Comparison of ENCODE assay signal across 27 cellular contexts in the genomic region with DNA sequence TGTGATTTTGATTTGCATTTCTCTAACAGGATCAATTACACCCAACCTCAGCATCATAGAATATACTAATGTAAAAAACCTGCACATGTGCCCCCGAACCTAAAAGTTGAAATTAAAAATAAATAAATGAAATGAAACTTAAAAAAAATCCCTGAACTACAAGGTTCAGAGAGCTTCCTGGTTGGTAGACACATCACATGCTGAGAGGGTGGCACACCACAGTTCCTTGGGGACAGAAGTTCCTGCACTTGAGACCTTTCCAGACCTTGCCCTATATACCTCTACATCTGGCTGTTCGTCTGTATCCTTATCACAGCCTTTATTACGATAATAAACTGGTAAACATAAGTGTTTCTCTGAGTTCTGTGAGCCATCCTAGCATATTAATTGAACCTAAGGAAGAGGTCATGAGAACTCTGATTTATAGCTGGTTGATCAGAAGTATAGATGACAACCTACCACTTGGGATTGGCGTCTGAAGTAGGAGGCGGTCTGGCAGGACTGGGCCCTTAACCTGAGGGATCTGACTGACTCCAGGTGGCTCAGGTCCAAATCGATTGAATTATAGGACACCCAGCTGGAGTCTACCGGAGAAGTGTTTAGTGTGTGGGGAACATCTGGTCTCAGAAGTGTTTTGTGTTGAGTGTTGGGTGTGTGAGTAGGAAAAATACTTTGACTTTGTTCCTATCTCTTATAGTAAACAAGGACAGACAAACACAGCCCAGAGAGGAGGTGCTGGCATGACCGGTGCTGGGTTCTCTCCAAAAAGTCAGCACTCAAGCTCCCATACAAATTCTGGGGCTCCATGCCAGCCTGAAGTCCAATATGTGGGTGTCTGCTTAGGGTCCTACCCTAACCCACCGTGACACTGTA. TPM values are rescaled to one million over a fixed set of nuclear protein-coding genes. Genes with fewer than 3 reads are reported as not detected.
DNase-seq lines count a peak whose midpoint lies in the region; ATAC-seq, FAIRE-seq and TF ChIP-seq lines count a peak whose summit lies in the region.
"Had no signal": no experiment of that assay in that cellular context is flagged by ENCODE, and none has a peak within 500 bp of the region (broad histone marks: within the 10 kb centered on the region; RNA-seq: fewer than 3 reads in every experiment).

No MANE protein-coding gene starts in this region.

- H3K27me3 Mint-ChIP-seq in activated naive CD4-positive, alpha-beta T cell treated with anti-CD3 and anti-CD28 coated beads for 36 hours (ENCODE audit: low read depth): no peaks in the 10 kb centered on the region
- H3K27me3 Mint-ChIP-seq in CD8-positive, alpha-beta memory T cell: peaks cover 8 to 18% of the 10 kb centered on the region in 2 donors
- H3K27me3 Mint-ChIP-seq: activated CD4-positive, alpha-beta T cell treated with anti-CD3 and anti-CD28 coated beads, Interleukin-2, amount 10 ng/mL, durations not matched to agents 24 days and 14 days; activated naive CD8-positive, alpha-beta T cell; activated T-helper 17 cell treated with anti-CD3 and anti-CD28 coated beads, Interleukin-2, amount 50 U/mL, for 72 hours had no signal

- H3K4me1 Mint-ChIP-seq in activated naive CD4-positive, alpha-beta T cell treated with anti-CD3 and anti-CD28 coated beads for 36 hours (ENCODE audit: low read depth): no peaks in the 10 kb centered on the region
- H3K4me1 Mint-ChIP-seq in CD8-positive, alpha-beta memory T cell: no peaks in the 10 kb centered on the region
- H3K4me1 Mint-ChIP-seq: activated T-helper 17 cell treated with anti-CD3 and anti-CD28 coated beads, Interleukin-2, amount 50 U/mL, for 72 hours had no signal

- WGBS in body of pancreas, 2 donors: 34 to 35% methylated on average over 9 of the region's 9 CpGs
- 36 to 41% methylated on average over 9 of the region's 9 CpGs for WGBS in pancreas, 2 donors

- ATAC-seq in GM21423 (IDR thresholded peaks at IDR 0.05; ENCODE audit: unreplicated experiment) (peak; percentile 53), body of pancreas (peak; percentile 27), pancreas (peak; percentile 43 to 64 (median 48))
- ATAC-seq: activated T-helper 17 cell treated with anti-CD3 and anti-CD28 coated beads, Interleukin-2, amount 50 U/mL, for 72 hours; PC-3 had no signal

- no peaks in the 10 kb centered on the region for H3K9me3 Mint-ChIP-seq in activated naive CD4-positive, alpha-beta T cell treated with anti-CD3 and anti-CD28 coated beads for 36 hours
- H3K9me3 Mint-ChIP-seq in CD8-positive, alpha-beta memory T cell: no peaks in the 10 kb centered on the region
- H3K9me3 Mint-ChIP-seq: activated CD4-positive, alpha-beta T cell treated with anti-CD3 and anti-CD28 coated beads, Interleukin-2, amount 10 ng/mL, durations not matched to agents 24 days and 14 days; activated T-helper 17 cell treated with anti-CD3 and anti-CD28 coated beads, Interleukin-2, amount 50 U/mL, for 72 hours; stimulated activated naive CD8-positive, alpha-beta T cell treated with anti-CD3 and anti-CD28 coated beads, Interleukin-15, Interleukin-2, amounts not matched to agents 100 ng/mL and 50 ng/mL, for 24 hours; T-cell had no signal

- intact Hi-C loops in body of pancreas (cut with DNase I): no loop called here
- intact Hi-C loops in pancreas (cut with DNase I): no loop called here
- intact Hi-C loops in activated naive CD4-positive, alpha-beta T cell treated with anti-CD3 and anti-CD28 coated beads for 36 hours (cut with micrococcal nuclease): no loop called here

- no peak overlapping the region for H3K4me3 Mint-ChIP-seq in activated naive CD4-positive, alpha-beta T cell treated with anti-CD3 and anti-CD28 coated beads for 36 hours
- H3K4me3 Mint-ChIP-seq in CD8-positive, alpha-beta memory T cell: no peak overlapping the region
- H3K4me3 Mint-ChIP-seq: activated CD4-positive, alpha-beta T cell treated with anti-CD3 and anti-CD28 coated beads, Interleukin-2, amount 10 ng/mL, durations not matched to agents 24 days and 14 days; activated naive CD8-positive, alpha-beta T cell; activated T-helper 17 cell treated with anti-CD3 and anti-CD28 coated beads, Interleukin-2, amount 50 U/mL, for 72 hours; stimulated activated naive CD8-positive, alpha-beta T cell treated with anti-CD3 and anti-CD28 coated beads, Interleukin-15, Interleukin-2, amounts not matched to agents 100 ng/mL and 50 ng/mL, for 24 hours; T-cell had no signal

- FAIRE-seq in pancreas (lab: Jason Lieb, UNC): no peak

- H3K4me1 ChIP-seq in body of pancreas: peaks cover 47% of the 10 kb centered on the region
- peaks cover 4 to 28% (median 18%) of the 10 kb centered on the region in 3 donors for H3K4me1 ChIP-seq in pancreas
- H3K4me1 ChIP-seq in CD8-positive, alpha-beta memory T cell (ENCODE audit: insufficient read depth, low read length): no peaks in the 10 kb centered on the region
- H3K4me1 ChIP-seq: ascending aorta, thyroid gland had no signal

- H3K27me3 ChIP-seq in body of pancreas: no peaks in the 10 kb centered on the region
- no peaks in the 10 kb centered on the region for H3K27me3 ChIP-seq in pancreas
- no peaks in the 10 kb centered on the region for H3K27me3 ChIP-seq in CD8-positive, alpha-beta memory T cell (ENCODE audit: insufficient read depth, low read length, poor library complexity, severe bottlenecking)
- H3K27me3 ChIP-seq: ascending aorta, MG63, thyroid gland had no signal

- DNase-seq in NCI-H2029 (lab: John Stamatoyannopoulos, UW) (peak; percentile 33), NCI-H2029 treated with DMSO at 0.1 percent for 48 hours (lab: John Stamatoyannopoulos, UW) (no peak), body of pancreas (peak; percentile 33 to 57 (median 38)), pancreas (peak in 1 of 6 donors; percentile 21), NCI-H446 treated with DMSO at 0.1 percent for 48 hours (lab: John Stamatoyannopoulos, UW) (no peak)
- no peak for DNase-seq in activated naive CD4-positive, alpha-beta T cell treated with anti-CD3 and anti-CD28 coated beads for 36 hours
- DNase-seq in CD8-positive, alpha-beta memory T cell: no peak
- DNase-seq: 8988T; activated CD4-positive, alpha-beta T cell treated with anti-CD3 and anti-CD28 coated beads, Interleukin-2, amount 10 ng/mL, durations not matched to agents 24 days and 14 days; Calu3; cerebellar nuclear complex; H7; MG63; NCI-H1417 treated with DMSO at 0.1 percent for 48 hours; NCI-H82; nucleus accumbens; PC-3; SIG-M5; stimulated activated CD4-positive, alpha-beta T cell treated with anti-CD3 and anti-CD28 coated beads, Interleukin-4, amount 100 ng/mL, for 24 hours; T-cell; thyroid gland had no signal

- H3K9me3 ChIP-seq in body of pancreas (no peaks in the 10 kb centered on the region), pancreas (no peaks in the 10 kb centered on the region)
- H3K9me3 ChIP-seq in CD8-positive, alpha-beta memory T cell (ENCODE audit: low read length): no peaks in the 10 kb centered on the region
- H3K9me3 ChIP-seq: ascending aorta, MG63, thyroid gland had no signal

- CTCF ChIA-PET in activated naive CD4-positive, alpha-beta T cell treated with anti-CD3 and anti-CD28 coated beads for 36 hours (lab: Charles Lee): interaction anchor here (1.4 kb wide), 1 partner anchor 18 kb away, joined by 3 read pairs; no protein-coding TSS in a partner anchor
- CTCF ChIA-PET in CD8-positive, alpha-beta memory T cell (lab: Charles Lee): no interaction called here

- no peaks in the 10 kb centered on the region for H3K36me3 Mint-ChIP-seq in activated naive CD4-positive, alpha-beta T cell treated with anti-CD3 and anti-CD28 coated beads for 36 hours (ENCODE audit: low read depth)
- H3K36me3 Mint-ChIP-seq in CD8-positive, alpha-beta memory T cell: no peaks in the 10 kb centered on the region
- H3K36me3 Mint-ChIP-seq: activated naive CD8-positive, alpha-beta T cell; T-cell had no signal

- TF ChIP-seq CTCF in body of pancreas (IDR thresholded peaks at IDR 0.05) (no peak), pancreas (IDR thresholded peaks at IDR 0.05) (no peak)

- peak overlapping the region in 3 of 4 donors; percentile 12 to 41 (median 14) for H3K27ac ChIP-seq in body of pancreas
- H3K27ac ChIP-seq in pancreas: peak overlapping the region in 2 of 4 donors; percentile 3 to 40
- no peak overlapping the region for H3K27ac ChIP-seq in CD8-positive, alpha-beta memory T cell (ENCODE audit: low read depth, low read length)
- H3K27ac ChIP-seq: ascending aorta, thyroid gland had no signal

- H3K36me3 ChIP-seq in body of pancreas (replicated peaks in 1 of 2; ENCODE audit: insufficient read depth in 1 of 2, low read depth in 2 of 2): no peaks in the 10 kb centered on the region
- no peaks in the 10 kb centered on the region for H3K36me3 ChIP-seq in pancreas
- H3K36me3 ChIP-seq in CD8-positive, alpha-beta memory T cell (ENCODE audit: insufficient read depth, low read length): no peaks in the 10 kb centered on the region
- H3K36me3 ChIP-seq: ascending aorta, MG63, thyroid gland had no signal

- no peak overlapping the region for H3K27ac Mint-ChIP-seq in activated naive CD4-positive, alpha-beta T cell treated with anti-CD3 and anti-CD28 coated beads for 36 hours
- no peak overlapping the region for H3K27ac Mint-ChIP-seq in CD8-positive, alpha-beta memory T cell
- H3K27ac Mint-ChIP-seq: activated CD4-positive, alpha-beta T cell treated with anti-CD3 and anti-CD28 coated beads, Interleukin-2, amount 10 ng/mL, durations not matched to agents 24 days and 14 days; activated naive CD8-positive, alpha-beta T cell; activated T-helper 17 cell treated with anti-CD3 and anti-CD28 coated beads, Interleukin-2, amount 50 U/mL, for 72 hours; stimulated activated naive CD8-positive, alpha-beta T cell treated with anti-CD3 and anti-CD28 coated beads, Interleukin-15, Interleukin-2, amounts not matched to agents 100 ng/mL and 50 ng/mL, for 24 hours; T-cell had no signal

- POLR2A ChIA-PET in CD8-positive, alpha-beta memory T cell (lab: Charles Lee): no interaction called here

- no peak for TF ChIP-seq POLR2A in body of pancreas (IDR thresholded peaks at IDR 0.05)

- H3K4me3 ChIP-seq in body of pancreas: no peak overlapping the region
- no peak overlapping the region for H3K4me3 ChIP-seq in pancreas
- H3K4me3 ChIP-seq in CD8-positive, alpha-beta memory T cell (ENCODE audit: low read length): no peak overlapping the region
- H3K4me3 ChIP-seq: ascending aorta, MG63, thyroid gland had no signal

RNA-seq across cellular contexts. Expression of a gene that starts 19.0 kb away (rescaled TPM):
- total RNA-seq in body of pancreas (10 to 100 TPM; 10.9 to 11.4 TPM), pancreas (10 to 100 TPM in 2 of 6 donors, 1 to 10 TPM in 4; 5.0 to 17.0 (median 8.8) TPM)
- 1 to 10 TPM; 5.4 to 6.9 TPM for polyA plus RNA-seq in pancreas
- total RNA-seq in activated naive CD4-positive, alpha-beta T cell treated with anti-CD3 and anti-CD28 coated beads for 36 hours: 1 to 10 TPM; 1.1 to 1.3 TPM
- total RNA-seq in CD8-positive, alpha-beta memory T cell: under 1 TPM; 0.16 to 0.18 TPM
- 1.4 TPM for polyA plus RNA-seq in CD8-positive, alpha-beta memory T cell
- total RNA-seq: myocyte had no signal

RNA-seq across cellular contexts. Expression of a gene that starts 39.0 kb away (rescaled TPM):
- total RNA-seq in body of pancreas (10 to 100 TPM; 19.5 to 37.9 TPM), pancreas (10 to 100 TPM; 14.8 to 27.0 (median 16.8) TPM)
- 10 to 100 TPM; 12.2 to 15.9 TPM for polyA plus RNA-seq in pancreas
- not detected for total RNA-seq in activated naive CD4-positive, alpha-beta T cell treated with anti-CD3 and anti-CD28 coated beads for 36 hours
- not detected for total RNA-seq in CD8-positive, alpha-beta memory T cell
- polyA plus RNA-seq in CD8-positive, alpha-beta memory T cell: not detected
- total RNA-seq: activated CD4-positive, alpha-beta T cell treated with anti-CD3 and anti-CD28 coated beads, Interleukin-2, amount 10 ng/mL, durations not matched to agents 24 days and 14 days; activated T-helper 17 cell treated with anti-CD3 and anti-CD28 coated beads, Interleukin-2, amount 50 U/mL, for 72 hours had no signal

Comparison
In these comparisons a context has a peak if more than half of its experiments do, and no peak if none do; other contexts are left out.
1. DNase-seq: peak in NCI-H2029 (single experiment) and body of pancreas (4 of 4); none in NCI-H2029 treated with DMSO at 0.1 percent for 48 hours (single experiment), activated naive CD4-positive, alpha-beta T cell treated with anti-CD3 and anti-CD28 coated beads for 36 hours (single experiment), NCI-H446 treated with DMSO at 0.1 percent for 48 hours (single experiment) and CD8-positive, alpha-beta memory T cell (0 of 5).
2. RNA of a gene that starts 39.0 kb away (total RNA-seq): 19.5 to 37.9 TPM in body of pancreas and 14.8 to 27.0 TPM in pancreas; not detected in activated naive CD4-positive, alpha-beta T cell treated with anti-CD3 and anti-CD28 coated beads for 36 hours and not detected in CD8-positive, alpha-beta memory T cell; every median in the first group is over 10 times any median in the second.
3. Peak in every context shown above with its lines, with median percentiles within 50 percentile points of each other: ATAC-seq.